Comparison of ENCODE assay signal across 11 cellular contexts in genomic region chr19:19445288-19445687, GRCh38. TPM values are rescaled to one million over a fixed set of nuclear protein-coding genes. Genes with fewer than 3 reads are reported as not detected.
DNase-seq lines count a peak whose midpoint lies in the region; ATAC-seq and TF ChIP-seq lines count a peak whose summit lies in the region.
"Had no signal": no experiment of that assay in that cellular context is flagged by ENCODE, and none has a peak within 500 bp of the region (broad histone marks: within the 10 kb centered on the region; RNA-seq: fewer than 3 reads in every experiment).

No MANE protein-coding gene starts in this region.

- no peaks in the 10 kb centered on the region for H3K27me3 ChIP-seq in left ventricle myocardium inferior (ENCODE audit: low read depth)
- no peaks in the 10 kb centered on the region for H3K27me3 ChIP-seq in upper lobe of right lung
- H3K27me3 ChIP-seq: breast epithelium had no signal

- no peaks in the 10 kb centered on the region for H3K27me3 Mint-ChIP-seq in activated T-helper 2 cell treated with anti-CD3 and anti-CD28 coated beads, Interferon-gamma antibody, Interleukin-2, Interleukin-4, amounts not matched to agents 10 μg/mL and 5 μg/mL and 100 μg/mL, durations not matched to agents 14 hours and 24 hours and 36 hours (ENCODE audit: low read depth)
- no peaks in the 10 kb centered on the region for H3K27me3 Mint-ChIP-seq in memory B cell

- peaks cover 5% of the 10 kb centered on the region for H3K9me3 Mint-ChIP-seq in activated T-helper 2 cell treated with anti-CD3 and anti-CD28 coated beads, Interferon-gamma antibody, Interleukin-2, Interleukin-4, amounts not matched to agents 10 μg/mL and 5 μg/mL and 100 μg/mL, durations not matched to agents 14 hours and 24 hours and 36 hours
- H3K9me3 Mint-ChIP-seq in memory B cell: no peaks in the 10 kb centered on the region

- intact Hi-C loops in left ventricle myocardium inferior (cut with micrococcal nuclease) (no loop called here), left ventricle myocardium superior (cut with micrococcal nuclease) (no loop called here), upper lobe of right lung (cut with DNase I) (no loop called here)
- intact Hi-C loops in activated T-helper 2 cell treated with anti-CD3 and anti-CD28 coated beads, Interferon-gamma antibody, Interleukin-2, Interleukin-4, amounts not matched to agents 10 μg/mL and 5 μg/mL and 100 μg/mL, durations not matched to agents 14 hours and 24 hours and 36 hours (cut with micrococcal nuclease): loop anchor here (5.0 kb wide), 1 partner anchor 42 kb away; no protein-coding TSS in a partner anchor

- DNase-seq in left ventricle myocardium inferior (no peak), left ventricle myocardium superior (no peak), memory B cell (ENCODE audit: low spot score in 2 of 2) (no peak), upper lobe of right lung (no peak), NCI-H1436 treated with DMSO at 0.1 percent for 48 hours (lab: John Stamatoyannopoulos, UW) (no peak), AG20443 (ENCODE audit: low spot score) (no peak), HCEC 1CT (no peak)
- DNase-seq in activated T-helper 2 cell treated with anti-CD3 and anti-CD28 coated beads, Interferon-gamma antibody, Interleukin-2, Interleukin-4, amounts not matched to agents 10 μg/mL and 5 μg/mL and 100 μg/mL, durations not matched to agents 14 hours and 24 hours and 36 hours (ENCODE audit: low spot score): no peak
- DNase-seq: NCI-H2029 treated with DMSO at 0.1 percent for 48 hours, T-helper 9 cell had no signal

- peaks cover 30% of the 10 kb centered on the region for H3K36me3 Mint-ChIP-seq in activated T-helper 2 cell treated with anti-CD3 and anti-CD28 coated beads, Interferon-gamma antibody, Interleukin-2, Interleukin-4, amounts not matched to agents 10 μg/mL and 5 μg/mL and 100 μg/mL, durations not matched to agents 14 hours and 24 hours and 36 hours (ENCODE audit: low read depth)
- peaks cover 4% of the 10 kb centered on the region for H3K36me3 Mint-ChIP-seq in memory B cell

- peak overlapping the region; percentile 27 for H3K27ac ChIP-seq in left ventricle myocardium inferior (replicated peaks)
- H3K27ac ChIP-seq in upper lobe of right lung: peak overlapping the region; percentile 40
- H3K27ac ChIP-seq: breast epithelium had no signal

- peak overlapping the region; percentile 28 for H3K4me3 Mint-ChIP-seq in activated T-helper 2 cell treated with anti-CD3 and anti-CD28 coated beads, Interferon-gamma antibody, Interleukin-2, Interleukin-4, amounts not matched to agents 10 μg/mL and 5 μg/mL and 100 μg/mL, durations not matched to agents 14 hours and 24 hours and 36 hours (ENCODE audit: low read depth)
- H3K4me3 Mint-ChIP-seq in memory B cell: peak overlapping the region; percentile 1

- H3K4me1 ChIP-seq in left ventricle myocardium inferior (peaks cover 50% of the 10 kb centered on the region), upper lobe of right lung (peaks cover 37% of the 10 kb centered on the region)
- H3K4me1 ChIP-seq: breast epithelium had no signal

- H3K36me3 ChIP-seq in left ventricle myocardium inferior (no peaks in the 10 kb centered on the region), upper lobe of right lung (no peaks in the 10 kb centered on the region)
- H3K36me3 ChIP-seq: breast epithelium had no signal

- ATAC-seq in left ventricle myocardium superior (no peak), memory B cell (ENCODE audit: low read depth) (no peak), upper lobe of right lung (no peak)

- TF ChIP-seq CTCF in left ventricle myocardium inferior (IDR thresholded peaks at IDR 0.05; ENCODE audit: borderline replicate concordance) (no peak), upper lobe of right lung (IDR thresholded peaks at IDR 0.05) (no peak)

- H3K27ac Mint-ChIP-seq in activated T-helper 2 cell treated with anti-CD3 and anti-CD28 coated beads, Interferon-gamma antibody, Interleukin-2, Interleukin-4, amounts not matched to agents 10 μg/mL and 5 μg/mL and 100 μg/mL, durations not matched to agents 14 hours and 24 hours and 36 hours: peak overlapping the region; percentile 74
- H3K27ac Mint-ChIP-seq in memory B cell: peak overlapping the region; percentile 64

- H3K9me3 ChIP-seq in left ventricle myocardium inferior (replicated peaks) (no peaks in the 10 kb centered on the region), upper lobe of right lung (no peaks in the 10 kb centered on the region)
- H3K9me3 ChIP-seq: breast epithelium had no signal

- peaks cover 55% of the 10 kb centered on the region for H3K4me1 Mint-ChIP-seq in activated T-helper 2 cell treated with anti-CD3 and anti-CD28 coated beads, Interferon-gamma antibody, Interleukin-2, Interleukin-4, amounts not matched to agents 10 μg/mL and 5 μg/mL and 100 μg/mL, durations not matched to agents 14 hours and 24 hours and 36 hours (ENCODE audit: low read depth)
- H3K4me1 Mint-ChIP-seq in memory B cell: peaks cover 45% of the 10 kb centered on the region

- H3K4me3 ChIP-seq in left ventricle myocardium inferior: no peak overlapping the region
- H3K4me3 ChIP-seq in upper lobe of right lung: no peak overlapping the region
- H3K4me3 ChIP-seq: breast epithelium had no signal

RNA-seq across cellular contexts. Expression of gene GATAD2A, which starts 39.8 kb away (rescaled TPM):
- total RNA-seq in left ventricle myocardium inferior: 24.1 TPM
- total RNA-seq in left ventricle myocardium superior: 29.7 TPM
- 125 and 128 TPM in 2 replicates for total RNA-seq in activated T-helper 2 cell treated with anti-CD3 and anti-CD28 coated beads, Interferon-gamma antibody, Interleukin-2, Interleukin-4, amounts not matched to agents 10 μg/mL and 5 μg/mL and 100 μg/mL, durations not matched to agents 14 hours and 24 hours and 36 hours
- 85.8 TPM for total RNA-seq in upper lobe of right lung
